26 cellular contexts compared by ENCODE assay signal in genomic region chr18:12258719-12259705, GRCh38. TPM values are rescaled to one million over a fixed set of nuclear protein-coding genes. Genes with fewer than 3 reads are reported as not detected.
"Had no signal": no experiment of that assay in that cellular context is flagged by ENCODE, and none has a peak within 500 bp of the region (broad histone marks: within the 10 kb centered on the region; RNA-seq: fewer than 3 reads in every experiment).

No MANE protein-coding gene starts in this region.

- H3K4me1 Mint-ChIP-seq: activated naive CD8-positive, alpha-beta T cell treated with anti-CD3 and anti-CD28 coated beads, Interleukin-2, amount 10 ng/mL, durations not matched to agents 7 days and 5 days had no signal

- H3K27ac ChIP-seq: breast epithelium, colonic mucosa, dorsolateral prefrontal cortex, gastroesophageal sphincter, neural progenitor cell, right atrium auricular region, thyroid gland, upper lobe of right lung had no signal

- FAIRE-seq: islet of Langerhans had no signal

- H3K9ac ChIP-seq: neural progenitor cell had no signal

- DNase-seq: activated CD4-positive, alpha-beta memory T cell treated with anti-CD3 and anti-CD28 coated beads for 36 hours; activated CD4-positive, alpha-beta T cell treated with anti-CD3 and anti-CD28 coated beads for 48 hours; activated effector memory CD4-positive, alpha-beta T cell treated with Interleukin-2 at 50 U/mL for 16 hours; activated naive CD4-positive, alpha-beta T cell treated with anti-CD3 and anti-CD28 coated beads for 36 hours; activated naive CD8-positive, alpha-beta T cell treated with anti-CD3 and anti-CD28 coated beads, Interleukin-2, amount 10 ng/mL, durations not matched to agents 7 days and 5 days; activated T-cell treated with anti-CD3 and anti-CD28 coated beads, Interleukin-2, amount 50 U/mL, for 72 hours; amniotic stem cell; colonic mucosa; dorsolateral prefrontal cortex; effector memory CD8-positive, alpha-beta T cell; esophagus squamous epithelium; mesenchymal stem cell; mucosa of descending colon; stimulated activated CD4-positive, alpha-beta T cell treated with anti-CD3 and anti-CD28 coated beads, Interleukin-4, amount 100 ng/mL, for 1 hour; stimulated activated naive CD4-positive, alpha-beta T cell treated with Interleukin-2 at 50 U/mL for 16 hours; T-helper 2 cell; thyroid gland; upper lobe of right lung had no signal

- H3K9me3 Mint-ChIP-seq: activated CD4-positive, alpha-beta memory T cell treated with anti-CD3 and anti-CD28 coated beads for 36 hours; activated naive CD4-positive, alpha-beta T cell treated with anti-CD3 and anti-CD28 coated beads for 36 hours; activated naive CD8-positive, alpha-beta T cell treated with anti-CD3 and anti-CD28 coated beads, Interleukin-2, amount 10 ng/mL, durations not matched to agents 7 days and 5 days; activated T-cell treated with anti-CD3 and anti-CD28 coated beads, Interleukin-2, amount 50 U/mL, for 72 hours; effector memory CD8-positive, alpha-beta T cell; neural progenitor cell had no signal

- H3K4me3 Mint-ChIP-seq: activated CD4-positive, alpha-beta memory T cell treated with anti-CD3 and anti-CD28 coated beads for 36 hours; activated naive CD4-positive, alpha-beta T cell treated with anti-CD3 and anti-CD28 coated beads for 36 hours; activated naive CD8-positive, alpha-beta T cell treated with anti-CD3 and anti-CD28 coated beads, Interleukin-2, amount 10 ng/mL, durations not matched to agents 7 days and 5 days; activated T-cell treated with anti-CD3 and anti-CD28 coated beads, Interleukin-2, amount 50 U/mL, for 72 hours; effector memory CD8-positive, alpha-beta T cell; neural progenitor cell had no signal

- ATAC-seq: activated T-cell treated with anti-CD3 and anti-CD28 coated beads, Interleukin-2, amount 50 U/mL, for 72 hours; effector memory CD8-positive, alpha-beta T cell; gastroesophageal sphincter; mucosa of descending colon; upper lobe of right lung had no signal

- H3K27ac Mint-ChIP-seq: activated CD4-positive, alpha-beta memory T cell treated with anti-CD3 and anti-CD28 coated beads for 36 hours; activated naive CD4-positive, alpha-beta T cell treated with anti-CD3 and anti-CD28 coated beads for 36 hours; activated naive CD8-positive, alpha-beta T cell treated with anti-CD3 and anti-CD28 coated beads, Interleukin-2, amount 10 ng/mL, durations not matched to agents 7 days and 5 days; activated T-cell treated with anti-CD3 and anti-CD28 coated beads, Interleukin-2, amount 50 U/mL, for 72 hours; effector memory CD8-positive, alpha-beta T cell; neural progenitor cell; progenitor cell of endocrine pancreas had no signal

- H3K36me3 Mint-ChIP-seq: activated CD4-positive, alpha-beta memory T cell treated with anti-CD3 and anti-CD28 coated beads for 36 hours; activated naive CD8-positive, alpha-beta T cell treated with anti-CD3 and anti-CD28 coated beads, Interleukin-2, amount 10 ng/mL, durations not matched to agents 7 days and 5 days; neural progenitor cell had no signal

- H3K27me3 ChIP-seq: right atrium auricular region had no signal

- H3K36me3 ChIP-seq: breast epithelium, colonic mucosa, esophagus squamous epithelium, gastroesophageal sphincter, neural progenitor cell, right atrium auricular region, thyroid gland, upper lobe of right lung had no signal

- H3K4me1 ChIP-seq: colonic mucosa had no signal

- H3K4me2 ChIP-seq: neural progenitor cell, smooth muscle cell had no signal

- H3K4me3 ChIP-seq: breast epithelium, colonic mucosa, dorsolateral prefrontal cortex, esophagus squamous epithelium, gastroesophageal sphincter, mucosa of descending colon, neural progenitor cell, right atrium auricular region, smooth muscle cell, thyroid gland, upper lobe of right lung had no signal

- H2AFZ ChIP-seq: neural progenitor cell had no signal

- H3K9me3 ChIP-seq: breast epithelium, colonic mucosa, esophagus squamous epithelium, gastroesophageal sphincter, mucosa of descending colon, right atrium auricular region, thyroid gland, upper lobe of right lung had no signal

RNA-seq across cellular contexts. Expression of gene CIDEA, which starts 4.9 kb away (rescaled TPM):
- total RNA-seq: activated CD4-positive, alpha-beta memory T cell treated with anti-CD3 and anti-CD28 coated beads for 36 hours; activated naive CD4-positive, alpha-beta T cell treated with anti-CD3 and anti-CD28 coated beads for 36 hours; activated naive CD8-positive, alpha-beta T cell treated with anti-CD3 and anti-CD28 coated beads, Interleukin-2, amount 10 ng/mL, durations not matched to agents 7 days and 5 days; activated T-cell treated with anti-CD3 and anti-CD28 coated beads, Interleukin-2, amount 50 U/mL, for 72 hours; colonic mucosa; osteocyte; progenitor cell of endocrine pancreas; smooth muscle cell; upper lobe of right lung had no signal
- polyA plus RNA-seq: smooth muscle cell had no signal
